Comparison of ENCODE assay signal across 11 cellular contexts in the genomic region with DNA sequence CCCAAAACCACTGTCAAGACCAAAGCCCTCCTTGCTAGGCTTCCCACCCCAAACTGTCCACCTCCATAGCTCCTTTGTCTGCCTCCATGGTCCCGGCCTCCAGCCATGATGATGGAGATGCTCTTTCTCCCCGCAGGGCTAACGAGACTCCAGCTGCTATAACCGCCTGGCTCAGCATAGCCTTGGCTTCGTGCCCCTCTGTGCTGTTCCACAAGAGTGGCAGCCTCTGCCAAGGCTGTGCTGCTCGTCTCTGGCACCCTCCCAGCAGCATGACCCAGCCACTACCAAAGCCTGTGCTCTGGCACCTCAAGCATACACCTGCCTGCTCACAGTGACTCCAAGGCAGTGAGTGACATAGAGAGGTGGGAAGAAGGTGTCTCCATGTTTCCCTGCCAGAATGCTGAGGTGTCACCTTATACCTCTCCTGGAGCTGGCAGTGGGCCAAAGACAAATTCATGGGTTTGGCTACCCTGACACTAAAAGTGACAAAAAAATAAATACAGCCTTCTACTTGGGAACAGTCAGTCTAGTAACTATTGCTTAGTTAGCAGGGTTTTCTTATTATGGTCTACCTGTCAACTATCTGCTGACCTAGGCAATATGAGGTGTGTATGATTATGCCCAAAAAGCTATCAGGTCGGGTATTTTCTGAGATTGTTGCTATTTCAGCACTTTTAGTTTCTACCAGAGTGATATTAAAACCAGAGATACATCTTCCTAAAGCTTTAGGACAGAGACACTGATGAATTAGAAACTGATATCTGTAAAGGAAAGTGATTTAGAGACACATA. TPM values are rescaled to one million over a fixed set of nuclear protein-coding genes. Genes with fewer than 3 reads are reported as not detected.
DNase-seq lines count a peak whose midpoint lies in the region; ATAC-seq, FAIRE-seq and TF ChIP-seq lines count a peak whose summit lies in the region.
"Had no signal": no experiment of that assay in that cellular context is flagged by ENCODE, and none has a peak within 500 bp of the region (broad histone marks: within the 10 kb centered on the region; RNA-seq: fewer than 3 reads in every experiment).

No MANE protein-coding gene starts in this region.

- H2AK5ac ChIP-seq in H1 (ENCODE audit: low read depth, low read length) = no peak overlapping the region

- no peak overlapping the region for H3K27ac ChIP-seq in H1 (ENCODE audit: low read depth, low read length)

- H2BK5ac ChIP-seq in H1 (ENCODE audit: low read depth, low read length) = no peak overlapping the region

- no peaks in the 10 kb centered on the region for H3K36me3 ChIP-seq in H1 (ENCODE audit: control insufficient read depth in 2 of 4, insufficient read depth in 4 of 4, low read length in 3 of 4)

- no peak overlapping the region for H2AFZ ChIP-seq in H1 (ENCODE audit: low read length)

- no peak for TF ChIP-seq RAD21 in H1 (IDR thresholded peaks at IDR 0.05 in 1 of 2, conservative IDR thresholded peaks at IDR 0.05 in 1 of 2; ENCODE audit: low read depth in 2 of 2, low read length in 2 of 2)

- H2BK20ac ChIP-seq in H1 (ENCODE audit: low read length) = no peak overlapping the region

- H3K23ac ChIP-seq in H1 (ENCODE audit: insufficient read length) = no peak overlapping the region

- H3K4ac ChIP-seq in H1 (replicated peaks; ENCODE audit: insufficient read length, low read depth, low read length) = no peak overlapping the region

- H2BK120ac ChIP-seq in H1 (replicated peaks; ENCODE audit: low read depth, low read length) = no peak overlapping the region

- H4K5ac ChIP-seq in H1 (ENCODE audit: insufficient read length, low read depth, low read length) = no peak overlapping the region

- no peak overlapping the region for H3K56ac ChIP-seq in H1 (replicated peaks; ENCODE audit: insufficient read length, low read depth, low read length)

- H2BK12ac ChIP-seq in H1 (ENCODE audit: low read depth, low read length) = no peak overlapping the region

- no peak overlapping the region for H3K4me3 ChIP-seq in H1 (ENCODE audit: extremely low read depth in 1 of 4, insufficient read depth in 2 of 4, low read depth in 3 of 4, low read length in 4 of 4)

- TF ChIP-seq CTCF in H1 (IDR thresholded peaks at IDR 0.05; ENCODE audit: control extremely low read depth in 1 of 3, insufficient read depth in 1 of 3, low read depth in 1 of 3, low read length in 3 of 3) = no peak

- 78% methylated on average over 6 of the region's 7 CpGs; no CpG with 5 or more reads in 1 of the 2 experiments for WGBS in H1 (ENCODE audit: extremely low coverage in 1 of 2, insufficient coverage in 1 of 2, insufficient read length in 1 of 2, insufficient replicate concordance in 2 of 2, low coverage in 1 of 2, low lambda C conversion rate in 2 of 2, missing lambda C conversion rate in 1 of 2), 2 experiments

- H3K9me3 ChIP-seq in H1 (ENCODE audit: insufficient read depth in 2 of 2, low read depth in 1 of 2, low read length in 1 of 2) = no peaks in the 10 kb centered on the region

- no peak overlapping the region for H3K18ac ChIP-seq in H1 (ENCODE audit: extremely low read depth, low read length)

- CTCF ChIA-PET in H1 (lab: Charles Lee; ENCODE audit: partially characterized antibody) = interaction anchor here (0.7 to 2.5 kb wide), 4 partner anchors 8 to 73 kb away, joined by 3 to 8 read pairs (median 3); no protein-coding TSS in a partner anchor

- no peaks in the 10 kb centered on the region; a peak in 1 of 7 replicates for H3K27me3 ChIP-seq in H1 (replicated peaks in 1 of 4; ENCODE audit: control insufficient read depth in 3 of 4, extremely low read depth in 1 of 4, insufficient read depth in 3 of 4, low read length in 3 of 4)

- H3K23me2 ChIP-seq in H1 (ENCODE audit: low read depth, low read length) = no peaks in the 10 kb centered on the region

- H3K4me2 ChIP-seq in H1 (ENCODE audit: insufficient read depth in 1 of 2, low read depth in 2 of 2, low read length in 2 of 2) = no peak overlapping the region

- no peak for FAIRE-seq in H1 (lab: Jason Lieb, UNC)

- POLR2A ChIA-PET in H1 (lab: Charles Lee; ENCODE audit: partially characterized antibody) = no interaction called here

- H3K4me1 ChIP-seq in H1 (replicated peaks in 1 of 4; ENCODE audit: control insufficient read depth in 3 of 4, insufficient read depth in 4 of 4, low read length in 3 of 4) = no peaks in the 10 kb centered on the region

- TF ChIP-seq POLR2A in H1 (IDR thresholded peaks at IDR 0.05; ENCODE audit: control extremely low read depth in 1 of 2, low read depth in 2 of 2, low read length in 2 of 2) = no peak

- H2BK15ac ChIP-seq in H1 (ENCODE audit: low read length) = no peak overlapping the region

- no peak overlapping the region for H4K91ac ChIP-seq in H1 (replicated peaks; ENCODE audit: insufficient read length, low read length)

- H4K8ac ChIP-seq in H1 (ENCODE audit: extremely low read depth, insufficient read depth, low read length) = no peak overlapping the region

- H3K79me1 ChIP-seq in H1 (ENCODE audit: low read depth, low read length) = no peaks in the 10 kb centered on the region

- no peaks in the 10 kb centered on the region for H4K20me1 ChIP-seq in H1 (replicated peaks in 1 of 2; ENCODE audit: control insufficient read depth in 1 of 2, insufficient read depth in 2 of 2, low read length in 2 of 2)

- TF ChIP-seq EP300 in H1 (IDR thresholded peaks at IDR 0.05; ENCODE audit: borderline replicate concordance in 1 of 2, low read depth in 2 of 2, low read length in 2 of 2) = no peak

- peak overlapping the region; percentile 91 for H3K14ac ChIP-seq in H1 (ENCODE audit: insufficient read length)

- H3K79me2 ChIP-seq in H1 (ENCODE audit: control insufficient read depth in 1 of 2, insufficient read depth in 2 of 2, low read length in 2 of 2) = no peaks in the 10 kb centered on the region

- H3K9ac ChIP-seq in H1 (replicated peaks in 1 of 4; ENCODE audit: extremely low read depth in 1 of 4, low read depth in 3 of 4, low read length in 3 of 4) = no peak overlapping the region

- peak; percentile 74 for DNase-seq in COR-L47 (lab: John Stamatoyannopoulos, UW)
- peak; percentile 75 for DNase-seq in NCI-H1105 (lab: John Stamatoyannopoulos, UW)
- DNase-seq in H1 (ENCODE audit: low read depth in 1 of 2, low spot score in 2 of 2) = peak in 1 of 2 experiments; percentile 14
- peak in 52 of 56 donors; percentile 2 to 85 (median 58) for DNase-seq in nucleus accumbens (lab: John Stamatoyannopoulos, UW)
- DNase-seq in SKM-1 (lab: John Stamatoyannopoulos, UW; ENCODE audit: unreplicated experiment) = no peak
- DNase-seq in MV-4-11 (lab: John Stamatoyannopoulos, UW) = no peak
- DNase-seq in HPDE6-E6E7 (ENCODE audit: extremely low spot score) = no peak

- ATAC-seq in GM18858 (IDR thresholded peaks at IDR 0.05; ENCODE audit: unreplicated experiment) = no peak
- ATAC-seq: sciatic nerve had no signal

TF ChIP-seq in H1, 55 proteins besides CTCF, POLR2A, EP300 and RAD21:
- no peak for TF ChIP-seq MAFK (IDR thresholded peaks at IDR 0.05; ENCODE audit: low read depth, low read length)
- TF ChIP-seq POU5F1 (IDR thresholded peaks at IDR 0.05; ENCODE audit: low read depth, low read length) = no peak
- no peak for TF ChIP-seq HDAC6 (IDR thresholded peaks at IDR 0.05; ENCODE audit: low read depth, low read length)
- TF ChIP-seq EZH2 (IDR thresholded peaks at IDR 0.05; ENCODE audit: low read depth, low read length, severe bottlenecking) = no peak
- TF ChIP-seq POLR2AphosphoS5 (IDR thresholded peaks at IDR 0.05; ENCODE audit: low read depth, low read length) = no peak
- no peak for TF ChIP-seq RNF2 (IDR thresholded peaks at IDR 0.05; ENCODE audit: borderline replicate concordance, low read depth, low read length, missing control alignments, poor library complexity, severe bottlenecking)

RNA-seq across cellular contexts. Expression of a gene that starts 16.1 kb away (rescaled TPM):
- not detected in 2 replicates for total RNA-seq in H1 (2021; fragmentation: NEBNext Ultra II Directional; extraction: Animal tissue kit (Norgen Biotek cat#: 25700))
- not detected in 2 replicates for polyA plus RNA-seq in H1 (2011; rRNA removed)
- not detected for polyA plus RNA-seq in H1 (2011; cell fraction: cytosol; rRNA removed)
- polyA plus RNA-seq in H1 (2011; cell fraction: nucleus; rRNA removed) = not detected
- not detected in 4 replicates for polyA plus RNA-seq in H1 (2012, experiment 1 of 2)
- polyA plus RNA-seq in H1 (2012, experiment 2 of 2) = not detected
- polyA plus RNA-seq in H1 (2013, experiment 1 of 2) = not detected
- not detected for polyA plus RNA-seq in H1 (2013, experiment 2 of 2)
- polyA minus RNA-seq in H1 (2011; rRNA and poly(A)+ RNA removed) = not detected in 2 replicates
- not detected for polyA minus RNA-seq in H1 (2011; cell fraction: cytosol; rRNA and poly(A)+ RNA removed)
- polyA minus RNA-seq in H1 (2011; cell fraction: nucleus; rRNA and poly(A)+ RNA removed) = not detected
- total RNA-seq: epithelial cell of proximal tubule, RPMI7951, sciatic nerve had no signal

RNA-seq across cellular contexts. Expression of a gene that starts 17.6 kb away (rescaled TPM):
- not detected in 2 replicates for total RNA-seq in H1 (2021; fragmentation: NEBNext Ultra II Directional; extraction: Animal tissue kit (Norgen Biotek cat#: 25700))
- polyA plus RNA-seq in H1 (2011; rRNA removed) = not detected in 2 replicates
- polyA plus RNA-seq in H1 (2011; cell fraction: cytosol; rRNA removed) = not detected
- polyA plus RNA-seq in H1 (2011; cell fraction: nucleus; rRNA removed) = not detected
- not detected in 4 replicates for polyA plus RNA-seq in H1 (2012, experiment 1 of 2)
- not detected for polyA plus RNA-seq in H1 (2012, experiment 2 of 2)
- polyA plus RNA-seq in H1 (2013, experiment 1 of 2) = not detected
- polyA plus RNA-seq in H1 (2013, experiment 2 of 2) = not detected
- 0.46 TPM in 1 of 2 replicates, not detected in the other for polyA minus RNA-seq in H1 (2011; rRNA and poly(A)+ RNA removed)
- not detected for polyA minus RNA-seq in H1 (2011; cell fraction: cytosol; rRNA and poly(A)+ RNA removed)
- polyA minus RNA-seq in H1 (2011; cell fraction: nucleus; rRNA and poly(A)+ RNA removed) = not detected
- total RNA-seq: epithelial cell of proximal tubule, RPMI7951, sciatic nerve had no signal

RNA-seq across cellular contexts. Expression of a gene that starts 33.2 kb away (rescaled TPM):
- not detected in 2 replicates for total RNA-seq in H1 (2021; fragmentation: NEBNext Ultra II Directional; extraction: Animal tissue kit (Norgen Biotek cat#: 25700))
- polyA plus RNA-seq in H1 (2011; rRNA removed) = not detected in 2 replicates
- not detected for polyA plus RNA-seq in H1 (2011; cell fraction: cytosol; rRNA removed)
- polyA plus RNA-seq in H1 (2011; cell fraction: nucleus; rRNA removed) = not detected
- not detected in 4 replicates for polyA plus RNA-seq in H1 (2012, experiment 1 of 2)
- polyA plus RNA-seq in H1 (2012, experiment 2 of 2) = not detected
- polyA plus RNA-seq in H1 (2013, experiment 1 of 2) = not detected
- polyA plus RNA-seq in H1 (2013, experiment 2 of 2) = not detected
- polyA minus RNA-seq in H1 (2011; rRNA and poly(A)+ RNA removed) = not detected in 2 replicates
- polyA minus RNA-seq in H1 (2011; cell fraction: cytosol; rRNA and poly(A)+ RNA removed) = not detected
- polyA minus RNA-seq in H1 (2011; cell fraction: nucleus; rRNA and poly(A)+ RNA removed) = not detected
- total RNA-seq: epithelial cell of proximal tubule, RPMI7951 had no signal

RNA-seq across cellular contexts. Expression of a gene that starts 45.7 kb away (rescaled TPM):
- total RNA-seq in H1 (2021; fragmentation: NEBNext Ultra II Directional; extraction: Animal tissue kit (Norgen Biotek cat#: 25700)) = not detected in 2 replicates
- polyA plus RNA-seq in H1 (2011; rRNA removed) = not detected in 2 replicates
- not detected for polyA plus RNA-seq in H1 (2011; cell fraction: cytosol; rRNA removed)
- polyA plus RNA-seq in H1 (2011; cell fraction: nucleus; rRNA removed) = not detected
- not detected in 4 replicates for polyA plus RNA-seq in H1 (2012, experiment 1 of 2)
- not detected for polyA plus RNA-seq in H1 (2012, experiment 2 of 2)
- not detected for polyA plus RNA-seq in H1 (2013, experiment 1 of 2)
- not detected for polyA plus RNA-seq in H1 (2013, experiment 2 of 2)
- not detected in 2 replicates for polyA minus RNA-seq in H1 (2011; rRNA and poly(A)+ RNA removed)
- polyA minus RNA-seq in H1 (2011; cell fraction: cytosol; rRNA and poly(A)+ RNA removed) = not detected
- not detected for polyA minus RNA-seq in H1 (2011; cell fraction: nucleus; rRNA and poly(A)+ RNA removed)
- total RNA-seq: epithelial cell of proximal tubule, RPMI7951 had no signal

Comparison
In these comparisons a context has a peak if more than half of its experiments do, and no peak if none do; other contexts are left out.
1. DNase-seq: peak in COR-L47 (single experiment), NCI-H1105 (single experiment) and nucleus accumbens (52 of 56); none in SKM-1 (single experiment), MV-4-11 (single experiment) and HPDE6-E6E7 (single experiment).